ENCODE assay signal across 24 cellular contexts in genomic region chr4:41232406-41232805, GRCh38. TPM values are rescaled to one million over a fixed set of nuclear protein-coding genes. Genes with fewer than 3 reads are reported as not detected.
A peak's percentile ranks its signal among the peaks of the same experiment; 100 is the strongest.
DNase-seq lines count a peak whose midpoint lies in the region; ATAC-seq, FAIRE-seq and TF ChIP-seq lines count a peak whose summit lies in the region.
"Had no signal": no experiment of that assay in that cellular context is flagged by ENCODE, and none has a peak within 500 bp of the region (broad histone marks: within the 10 kb centered on the region; RNA-seq: fewer than 3 reads in every experiment).

No MANE protein-coding gene starts in this region.

- no peaks in the 10 kb centered on the region for H3K9me3 Mint-ChIP-seq in stimulated activated memory B cell treated with anti-CD40 and anti-IgM and Interleukin-4, amounts not matched to agents 10 μg/mL and 1 μg/mL and 100 μg/mL, for 72 hours

- no peaks in the 10 kb centered on the region for H3K9me3 ChIP-seq in K562 (replicated peaks; ENCODE audit: control insufficient read depth, insufficient read depth, low read depth, low read length)
- H3K9me3 ChIP-seq: heart left ventricle, mucosa of descending colon, tibial artery had no signal

- H3K27me3 ChIP-seq in K562 (ENCODE audit: control insufficient read depth in 2 of 2, insufficient read depth in 2 of 2, low read length in 2 of 2), result peaks cover 0 to 4% of the 10 kb centered on the region in 2 experiments; a peak in 2 of 5 replicates
- H3K27me3 ChIP-seq: heart left ventricle, tibial artery had no signal

- intact Hi-C loops in K562 (cut with micrococcal nuclease), result no loop called here

- no peak for TF ChIP-seq EP300 in K562 (IDR thresholded peaks at IDR 0.05; ENCODE audit: low read length)

- H3K4me1 Mint-ChIP-seq in stimulated activated memory B cell treated with anti-CD40 and anti-IgM and Interleukin-4, amounts not matched to agents 10 μg/mL and 1 μg/mL and 100 μg/mL, for 72 hours, result no peaks in the 10 kb centered on the region
- H3K4me1 Mint-ChIP-seq: activated CD4-positive, alpha-beta T cell treated with anti-CD3 and anti-CD28 coated beads for 36 hours had no signal

- TF ChIP-seq RAD21 in K562 (CRISPR knock-in tag; conservative IDR thresholded peaks at IDR 0.05 in 1 of 2, IDR thresholded peaks at IDR 0.05 in 1 of 2), result peak in 1 of 2 experiments; percentile 14; a peak in 1 of 4 replicates

- no peak for FAIRE-seq in K562 (lab: Jason Lieb, UNC)
- FAIRE-seq: GM18507 had no signal

- DNase-seq in GM10266 (ENCODE audit: extremely low spot score), result no peak
- DNase-seq in KBM-7, result peak; percentile 28
- no peak for DNase-seq in K562 (ENCODE audit: extremely low read depth in 1 of 4, low spot score in 3 of 4)
- DNase-seq in iPS-NIHi7 (ENCODE audit: extremely low spot score), result peak; percentile 31
- DNase-seq in HCEC 1CT, result no peak
- DNase-seq in medulla oblongata (ENCODE audit: extremely low spot score), result no peak
- DNase-seq: activated CD4-positive, alpha-beta T cell treated with anti-CD3 and anti-CD28 coated beads for 36 hours; activated gamma-delta T cell; anterior cingulate cortex; COR-L47; GDM1; heart left ventricle; kidney glomerular epithelial cell; mucosa of descending colon; NCI-H1092; NCI-H2081; NCI-H526; PC-9; stimulated activated naive CD4-positive, alpha-beta T cell; tibial artery had no signal

- CTCF ChIA-PET in K562 (lab: Yijun Ruan, JAX; ENCODE audit: low intra/inter-chr PET ratio), result no interaction called here

- H4K20me1 ChIP-seq in K562 (replicated peaks; ENCODE audit: control insufficient read depth, insufficient read depth, low read length), result no peaks in the 10 kb centered on the region

- peaks cover 10% of the 10 kb centered on the region for H3K27me3 Mint-ChIP-seq in stimulated activated memory B cell treated with anti-CD40 and anti-IgM and Interleukin-4, amounts not matched to agents 10 μg/mL and 1 μg/mL and 100 μg/mL, for 72 hours

- no peaks in the 10 kb centered on the region for H3K79me2 ChIP-seq in K562 (ENCODE audit: control insufficient read depth, insufficient read depth, low read length)

- no peak overlapping the region for H3K4me3 Mint-ChIP-seq in stimulated activated memory B cell treated with anti-CD40 and anti-IgM and Interleukin-4, amounts not matched to agents 10 μg/mL and 1 μg/mL and 100 μg/mL, for 72 hours
- H3K4me3 Mint-ChIP-seq: activated CD4-positive, alpha-beta T cell treated with anti-CD3 and anti-CD28 coated beads for 36 hours had no signal

- peak; percentile 15 for TF ChIP-seq CTCF in GM10266 (IDR thresholded peaks at IDR 0.05; ENCODE audit: control insufficient read depth, insufficient read depth, low read depth, missing control alignments)
- peak in 1 of 3 experiments; percentile 17; a peak in 1 of 6 replicates for TF ChIP-seq CTCF in K562 (IDR thresholded peaks at IDR 0.05 in 2 of 3, conservative IDR thresholded peaks at IDR 0.05 in 1 of 3; ENCODE audit: insufficient read depth in 2 of 3, low read depth in 1 of 3, low read length in 3 of 3)

- no peaks in the 10 kb centered on the region for H3K9me1 ChIP-seq in K562 (ENCODE audit: control insufficient read depth, insufficient read depth, low read length)

- H3K9ac ChIP-seq in K562 (ENCODE audit: insufficient read depth in 1 of 2, low read depth in 2 of 2, low read length in 2 of 2), result no peak overlapping the region

- no peaks in the 10 kb centered on the region for H3K4me1 ChIP-seq in K562 (replicated peaks in 1 of 2; ENCODE audit: control insufficient read depth in 2 of 2, insufficient read depth in 2 of 2, low read length in 2 of 2)
- H3K4me1 ChIP-seq: heart left ventricle, tibial artery had no signal

- ATAC-seq in K562 (0 out of 3 replicates have a peak, but pooled peaks have one; percentile 31), GM19455 (IDR thresholded peaks at IDR 0.05; ENCODE audit: unreplicated experiment) (no peak)
- no peak for ATAC-seq in stimulated activated memory B cell treated with anti-CD40 and anti-IgM and Interleukin-4, amounts not matched to agents 10 μg/mL and 1 μg/mL and 100 μg/mL, for 72 hours
- ATAC-seq: activated CD4-positive, alpha-beta T cell treated with anti-CD3 and anti-CD28 coated beads for 36 hours; mucosa of descending colon had no signal

- POLR2A ChIA-PET in K562 (lab: Yijun Ruan, JAX), result no interaction called here

- H3K4me3 ChIP-seq in K562, result no peak overlapping the region
- H3K4me3 ChIP-seq: coronary artery, heart left ventricle, mucosa of descending colon, PC-9, tibial artery had no signal

- in situ Hi-C loops in KBM-7 (cut with MboI; ENCODE audit: low pct_unique_long_range_greater_than_20kb, low sequenced_read_pairs) (no loop called here), K562 (cut with MboI) (no loop called here)

- no peak overlapping the region for H3K27ac Mint-ChIP-seq in stimulated activated memory B cell treated with anti-CD40 and anti-IgM and Interleukin-4, amounts not matched to agents 10 μg/mL and 1 μg/mL and 100 μg/mL, for 72 hours
- H3K27ac Mint-ChIP-seq: activated CD4-positive, alpha-beta T cell treated with anti-CD3 and anti-CD28 coated beads for 36 hours had no signal

- H3K36me3 Mint-ChIP-seq in stimulated activated memory B cell treated with anti-CD40 and anti-IgM and Interleukin-4, amounts not matched to agents 10 μg/mL and 1 μg/mL and 100 μg/mL, for 72 hours, result no peaks in the 10 kb centered on the region

- no TSS peak for BruUV-seq in K562 (replicated peaks; lab: Mats Ljungman, UMichigan)

- 1% methylated on average over 5 of the region's 5 CpGs for WGBS in K562 (ENCODE audit: insufficient coverage, low coverage, missing lambda C conversion rate)

- H2AFZ ChIP-seq in K562 (ENCODE audit: low read depth, low read length), result no peak overlapping the region
- H2AFZ ChIP-seq: PC-9 had no signal

- no peak overlapping the region for H3K27ac ChIP-seq in K562 (ENCODE audit: extremely low read depth, low read depth, low read length)
- H3K27ac ChIP-seq: coronary artery, heart left ventricle, PC-9, tibial artery had no signal

- no peak overlapping the region for H3K4me2 ChIP-seq in K562 (ENCODE audit: insufficient read depth, low read length)
- H3K4me2 ChIP-seq: PC-9 had no signal

- no peaks in the 10 kb centered on the region for H3K36me3 ChIP-seq in K562 (ENCODE audit: control insufficient read depth, insufficient read depth, low read length)
- H3K36me3 ChIP-seq: heart left ventricle, tibial artery had no signal

- no peak for TF ChIP-seq POLR2A in K562 (conservative IDR thresholded peaks at IDR 0.05)

TF ChIP-seq in K562, 482 proteins besides CTCF, POLR2A, EP300 and RAD21:
- TF ChIP-seq ZNF174 (CRISPR knock-in tag; IDR thresholded peaks at IDR 0.05), result no peak
- no peak for TF ChIP-seq ZNF384 (IDR thresholded peaks at IDR 0.05; ENCODE audit: low read depth, low read length)
- no peak for TF ChIP-seq TAL1 (IDR thresholded peaks at IDR 0.05)
- TF ChIP-seq ZNF280B (CRISPR knock-in tag; IDR thresholded peaks at IDR 0.05), result no peak

RNA-seq across cellular contexts. Expression of gene APBB2, which starts 18.1 kb away (rescaled TPM):
- 3.2 and 3.4 TPM in 2 replicates for total RNA-seq in K562 (2011; cell fraction: chromatin; rRNA removed; ENCODE audit: low replicate concordance)
- 1.8 and 2.6 TPM in 2 replicates for total RNA-seq in K562 (2011; cell fraction: nucleolus; rRNA removed)
- total RNA-seq in K562 (2011; cell fraction: nucleoplasm; rRNA removed), result 1.2 and 1.3 TPM in 2 replicates
- total RNA-seq in K562 (2014; rRNA removed) (1.4 and 2.4 TPM in 2 replicates), K562 (2014; rRNA removed; fragmentation: Illumina TruSeq; extraction: Trizol) (1.7 and 1.9 TPM in 2 replicates), K562 (2015; rRNA removed; fragmentation: Illumina TruSeq; extraction: Trizol) (1.5 and 1.8 TPM in 2 replicates), K562 (2021) (2.1 TPM in 2 replicates)
- polyA plus RNA-seq in K562 (2011; rRNA removed) (0.20 and 0.24 TPM in 2 replicates), K562 (2014; fragmentation: Illumina TruSeq; extraction: Trizol) (1.4 and 2.0 TPM in 2 replicates), K562 (2014; fragmentation: Nextera tagmentation; extraction: Ambion mirVana) (under 1 TPM; 0.08 to 0.24 TPM), K562 (2014; rRNA removed) (0.73 and 0.90 TPM in 2 replicates)
- polyA plus RNA-seq in K562 (2011; cell fraction: cytosol; rRNA removed), result 0.09 and 0.10 TPM in 2 replicates
- polyA plus RNA-seq in K562 (2011; cell fraction: nucleus; rRNA removed), result 0.28 and 0.40 TPM in 2 replicates
- polyA plus RNA-seq in K562 (2012), result 0.77 and 3.3 TPM in 2 replicates
- 0.21 and 0.39 TPM in 2 replicates for polyA minus RNA-seq in K562 (2011; rRNA and poly(A)+ RNA removed)
- 1.3 TPM in 1 of 2 replicates, not detected in the other for polyA minus RNA-seq in K562 (2011; cell fraction: cytosol; rRNA and poly(A)+ RNA removed)
- polyA minus RNA-seq in K562 (2011; cell fraction: nucleus; rRNA and poly(A)+ RNA removed), result 0.56 and 1.5 TPM in 2 replicates

RNA-seq across cellular contexts. Expression of gene UCHL1, which starts 24.3 kb away (rescaled TPM):
- not detected in 2 replicates for total RNA-seq in K562 (2011; cell fraction: chromatin; rRNA removed; ENCODE audit: low replicate concordance)
- total RNA-seq in K562 (2011; cell fraction: nucleolus; rRNA removed), result not detected in 2 replicates
- total RNA-seq in K562 (2011; cell fraction: nucleoplasm; rRNA removed), result not detected in 2 replicates
- total RNA-seq in K562 (2014; rRNA removed) (not detected in 2 replicates), K562 (2014; rRNA removed; fragmentation: Illumina TruSeq; extraction: Trizol) (not detected in 2 replicates), K562 (2015; rRNA removed; fragmentation: Illumina TruSeq; extraction: Trizol) (not detected in 2 replicates), K562 (2021) (0.42 and 0.58 TPM in 2 replicates)
- polyA plus RNA-seq in K562 (2011; rRNA removed) (not detected in 2 replicates), K562 (2014; fragmentation: Illumina TruSeq; extraction: Trizol) (not detected in 2 replicates), K562 (2014; fragmentation: Nextera tagmentation; extraction: Ambion mirVana) (not detected), K562 (2014; rRNA removed) (not detected in 2 replicates)
- 0.09 and 0.13 TPM in 2 replicates for polyA plus RNA-seq in K562 (2011; cell fraction: cytosol; rRNA removed)
- not detected in 2 replicates for polyA plus RNA-seq in K562 (2011; cell fraction: nucleus; rRNA removed)
- polyA plus RNA-seq in K562 (2012), result not detected in 2 replicates
- not detected in 2 replicates for polyA minus RNA-seq in K562 (2011; rRNA and poly(A)+ RNA removed)
- not detected in 2 replicates for polyA minus RNA-seq in K562 (2011; cell fraction: cytosol; rRNA and poly(A)+ RNA removed)
- not detected in 2 replicates for polyA minus RNA-seq in K562 (2011; cell fraction: nucleus; rRNA and poly(A)+ RNA removed)

Comparison
In these comparisons a context has a peak if more than half of its experiments do, and no peak if none do; other contexts are left out.
1. DNase-seq: peak in KBM-7 (single experiment) and iPS-NIHi7 (single experiment); none in GM10266 (single experiment), K562 (0 of 4), HCEC 1CT (single experiment) and medulla oblongata (single experiment).